8 cellular contexts compared by ENCODE assay signal in the genomic region with DNA sequence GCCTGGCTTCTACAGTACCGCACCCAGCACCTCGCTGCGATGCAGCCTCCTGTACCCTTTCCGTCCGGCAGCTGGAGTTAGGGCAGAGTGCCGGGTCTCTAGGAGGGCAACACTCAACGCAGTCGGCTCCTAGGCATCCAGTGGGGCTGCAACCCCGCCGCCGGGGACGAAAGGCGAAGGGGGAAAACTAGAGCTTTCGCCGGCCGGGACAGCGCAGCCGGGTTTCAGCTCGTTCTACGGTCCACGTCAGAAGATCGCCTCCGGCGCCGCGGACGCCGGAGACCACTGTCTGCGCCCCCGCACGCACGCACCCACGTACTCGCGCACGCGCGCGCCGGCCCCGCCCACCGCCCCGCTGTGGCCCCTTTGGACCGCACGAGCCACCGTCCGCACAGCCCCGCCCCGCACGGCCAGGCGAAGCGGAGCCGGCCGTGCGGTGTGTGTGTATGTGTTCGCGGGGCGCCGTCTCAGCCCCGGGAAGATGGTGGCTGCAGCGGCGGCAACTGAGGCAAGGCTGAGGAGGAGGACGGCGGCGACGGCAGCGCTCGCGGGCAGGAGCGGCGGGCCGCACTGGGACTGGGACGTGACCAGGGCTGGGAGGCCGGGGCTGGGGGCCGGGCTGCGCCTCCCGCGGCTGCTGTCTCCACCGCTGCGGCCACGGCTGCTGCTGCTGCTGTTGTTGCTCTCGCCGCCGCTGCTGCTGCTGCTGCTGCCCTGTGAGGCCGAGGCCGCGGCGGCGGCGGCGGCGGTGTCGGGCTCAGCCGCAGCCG.
DNase-seq lines count a peak whose midpoint lies in the region; ATAC-seq lines count a peak whose summit lies in the region.

A gene (plus strand): TSS at position 392 of the 770 bp plus-strand sequence. CDS start 90 bp downstream, at position 482.

- ATAC-seq in GM18861 (IDR thresholded peaks at IDR 0.05; ENCODE audit: unreplicated experiment) = peak; percentile 64
- peak; percentile 76 for ATAC-seq in HG03095 (IDR thresholded peaks at IDR 0.05; ENCODE audit: unreplicated experiment)

- H3K27ac ChIP-seq in caudate nucleus (ENCODE audit: low read depth, low read length) = peak within 1 kb of the TSS; percentile 84

- in situ Hi-C loops in ACHN (cut with HindIII; ENCODE audit: low pct_ligation_motif_present, low pct_unique_long_range_greater_than_20kb, low sequenced_read_pairs) = no loop called here

- DNase-seq in ACHN (peak; percentile 79), NCI-H2196 treated with DMSO at 0.1 percent for 48 hours (lab: John Stamatoyannopoulos, UW; ENCODE audit: unreplicated experiment) (peak; percentile 74), caudate nucleus (lab: John Stamatoyannopoulos, UW) (peak in 60 of 61 donors; percentile 11 to 90 (median 79)), inferior parietal cortex (ENCODE audit: extremely low spot score) (peak; percentile 80), smooth muscle cell of the brain vasculature (ENCODE audit: low read depth, low spot score) (peak; percentile 79)
- peak; percentile 74 to 82 (median 80) for DNase-seq in activated CD4-positive, CD25-positive, alpha-beta regulatory T cell (lab: John Stamatoyannopoulos, UW)

Comparison
In these comparisons a context has a peak if more than half of its experiments do, and no peak if none do; other contexts are left out.
1. Peak in every context shown above with its lines: DNase-seq, ATAC-seq and H3K27ac ChIP-seq.